In genomic region chr9:6805532-6805931, GRCh38 we compare ENCODE assay signal across 1 cellular context.
TF ChIP-seq lines count a peak whose summit lies in the region.

No MANE protein-coding gene starts in this region.

TF ChIP-seq in WTC11, 78 proteins besides CTCF, POLR2A, EP300 and RAD21 (continued from another document):
- TF ChIP-seq ZNF532 (CRISPR knock-in tag; IDR thresholded peaks at IDR 0.05; ENCODE audit: borderline replicate concordance) (no peak), AFF4 (CRISPR knock-in tag; IDR thresholded peaks at IDR 0.05; ENCODE audit: borderline replicate concordance) (no peak), ZNF281 (CRISPR knock-in tag; IDR thresholded peaks at IDR 0.05) (no peak), ZNF416 (CRISPR knock-in tag; IDR thresholded peaks at IDR 0.05) (no peak)
TF ChIP-seq in WTC11: peak in this region for 0.
